In the genomic region with DNA sequence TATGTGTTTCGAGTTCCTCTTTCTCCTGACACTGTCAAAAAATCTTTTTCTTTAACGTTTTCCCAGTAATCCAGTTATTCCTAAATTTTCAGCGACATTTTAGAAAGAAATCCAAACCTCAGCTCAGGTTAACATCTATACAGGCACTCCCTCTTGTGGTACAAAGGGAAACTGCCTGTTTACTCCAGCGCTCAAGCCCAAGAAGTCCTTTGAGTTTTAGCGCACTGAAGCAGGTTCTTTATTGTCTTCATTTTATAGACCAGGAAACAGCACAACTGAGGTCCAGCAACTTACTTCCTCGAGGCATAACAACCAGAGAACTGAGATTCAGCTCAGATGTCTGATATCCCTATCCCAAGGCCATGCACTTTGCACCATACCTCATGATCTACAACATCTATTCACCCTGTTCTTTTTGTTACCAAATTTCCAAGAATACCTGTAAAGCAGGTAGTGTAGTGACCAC, we compare ENCODE assay signal across 8 cellular contexts.
DNase-seq lines count a peak whose midpoint lies in the region; ATAC-seq, FAIRE-seq and TF ChIP-seq lines count a peak whose summit lies in the region.

No MANE protein-coding gene starts in this region.

- POLR2A ChIA-PET in activated CD4-positive, alpha-beta T cell treated with anti-CD3 and anti-CD28 coated beads for 36 hours (lab: Charles Lee) = interaction anchor here (0.6 to 1.5 kb wide), 7 partner anchors 51 to 143 kb away, joined by 3 to 15 read pairs (median 3); no protein-coding TSS in a partner anchor

- peaks cover 80% of the 10 kb centered on the region for H3K79me2 ChIP-seq in OCI-LY1 (ENCODE audit: insufficient read depth, low read length)

- CTCF ChIA-PET in activated CD4-positive, alpha-beta T cell treated with anti-CD3 and anti-CD28 coated beads for 36 hours (lab: Charles Lee) = interaction anchor here (0.6 to 4.9 kb wide), 52 partner anchors 11 to 472 kb away, joined by 3 to 96 read pairs (median 6); no protein-coding TSS in a partner anchor

- DNase-seq in activated CD4-positive, alpha-beta T cell treated with anti-CD3 and anti-CD28 coated beads for 36 hours = peak; percentile 63
- no peak for DNase-seq in activated CD4-positive, alpha-beta T cell treated with anti-CD3 and anti-CD28 coated beads, Interleukin-2, amount 50 U/mL, for 1 hour
- DNase-seq in HTR-8/SVneo (ENCODE audit: insufficient read length, low spot score) (peak; percentile 64), globus pallidus (ENCODE audit: low spot score) (peak; percentile 75), omental fat pad (ENCODE audit: low spot score) (no peak)
- DNase-seq in activated naive CD4-positive, alpha-beta T cell treated with anti-CD3 and anti-CD28 coated beads, Interleukin-2, amount 50 U/mL, for 72 hours (ENCODE audit: low spot score in 2 of 2) = peak in 1 of 2 donors; percentile 59

- no peaks in the 10 kb centered on the region for H3K27me3 ChIP-seq in OCI-LY1 (ENCODE audit: insufficient read depth, low read length)

- FAIRE-seq in HTR-8/SVneo (lab: Jason Lieb, UNC) = no peak

- peaks cover 2% of the 10 kb centered on the region for H3K9me3 ChIP-seq in OCI-LY1 (ENCODE audit: low read length)

- H3K27ac ChIP-seq in OCI-LY1 (ENCODE audit: low read depth, low read length, poor library complexity, severe bottlenecking) = no peak overlapping the region

- H3K4me1 Mint-ChIP-seq in activated CD4-positive, alpha-beta T cell treated with anti-CD3 and anti-CD28 coated beads for 36 hours = peaks cover 59% of the 10 kb centered on the region

- H3K9me2 ChIP-seq in OCI-LY1 (ENCODE audit: low read depth, low read length) = no peaks in the 10 kb centered on the region

- no peak overlapping the region for H3K4me3 ChIP-seq in OCI-LY1 (ENCODE audit: low read depth, low read length, poor library complexity, severe bottlenecking)

- 0 out of 2 replicates have a peak, but pooled peaks cover 2% of the 10 kb centered on the region for H3F3A ChIP-seq in OCI-LY1 (ENCODE audit: insufficient read depth, low read length)

- peaks cover 3% of the 10 kb centered on the region for H3K9me3 Mint-ChIP-seq in activated CD4-positive, alpha-beta T cell treated with anti-CD3 and anti-CD28 coated beads for 36 hours (ENCODE audit: low read depth)
- H3K9me3 Mint-ChIP-seq in activated naive CD4-positive, alpha-beta T cell treated with anti-CD3 and anti-CD28 coated beads, Interleukin-2, amount 50 U/mL, for 72 hours = peaks cover 0 to 3% of the 10 kb centered on the region in 2 donors

- H3K27ac Mint-ChIP-seq in activated CD4-positive, alpha-beta T cell treated with anti-CD3 and anti-CD28 coated beads for 36 hours = peak overlapping the region; percentile 82
- peak overlapping the region; percentile 80 to 93 for H3K27ac Mint-ChIP-seq in activated naive CD4-positive, alpha-beta T cell treated with anti-CD3 and anti-CD28 coated beads, Interleukin-2, amount 50 U/mL, for 72 hours

- TF ChIP-seq CTCF in OCI-LY1 (IDR thresholded peaks at IDR 0.05; ENCODE audit: low read length) (peak; percentile 100), omental fat pad (IDR thresholded peaks at IDR 0.05) (peak in 2 of 3 donors; percentile 16 to 59)

- H3K9ac ChIP-seq in OCI-LY1 (ENCODE audit: low read length) = no peak overlapping the region

- H3K36me3 ChIP-seq in OCI-LY1 (ENCODE audit: insufficient read depth, low read length) = peaks cover 58% of the 10 kb centered on the region

- H2AFZ ChIP-seq in OCI-LY1 (ENCODE audit: low read length) = no peak overlapping the region

- no peaks in the 10 kb centered on the region for H3K27me3 Mint-ChIP-seq in activated CD4-positive, alpha-beta T cell treated with anti-CD3 and anti-CD28 coated beads for 36 hours

- peak overlapping the region; percentile 40 for H3K4me3 Mint-ChIP-seq in activated CD4-positive, alpha-beta T cell treated with anti-CD3 and anti-CD28 coated beads for 36 hours

- peak; percentile 68 for ATAC-seq in activated CD4-positive, alpha-beta T cell treated with anti-CD3 and anti-CD28 coated beads for 36 hours
- ATAC-seq in activated naive CD4-positive, alpha-beta T cell treated with anti-CD3 and anti-CD28 coated beads, Interleukin-2, amount 50 U/mL, for 72 hours = peak; percentile 71 to 79
- ATAC-seq in omental fat pad (ENCODE audit: low FRiP score) (peak; percentile 47), HG02938 (IDR thresholded peaks at IDR 0.05; ENCODE audit: unreplicated experiment) (no peak)

- intact Hi-C loops in activated CD4-positive, alpha-beta T cell treated with anti-CD3 and anti-CD28 coated beads for 36 hours (cut with DNase I, micrococcal nuclease) = loop anchor here (1.0 to 2.0 kb wide), 4 partner anchors 34 to 144 kb away; no protein-coding TSS in a partner anchor

- H3K36me3 Mint-ChIP-seq in activated CD4-positive, alpha-beta T cell treated with anti-CD3 and anti-CD28 coated beads for 36 hours (ENCODE audit: low read depth) = peaks cover 22% of the 10 kb centered on the region
- peaks cover 0 to 24% of the 10 kb centered on the region in 2 donors for H3K36me3 Mint-ChIP-seq in activated naive CD4-positive, alpha-beta T cell treated with anti-CD3 and anti-CD28 coated beads, Interleukin-2, amount 50 U/mL, for 72 hours

- 0 out of 2 replicates have a peak, but pooled peaks cover 4% of the 10 kb centered on the region for H4K20me1 ChIP-seq in OCI-LY1 (ENCODE audit: insufficient read depth, low read length)

- peaks cover 38% of the 10 kb centered on the region for H3K4me1 ChIP-seq in OCI-LY1 (ENCODE audit: insufficient read depth, low read length, severe bottlenecking)

- H3K4me2 ChIP-seq in OCI-LY1 (ENCODE audit: low read length) = no peak overlapping the region

Comparison
In these comparisons a context has a peak if more than half of its experiments do, and no peak if none do; other contexts are left out.
1. DNase-seq: peak in activated CD4-positive, alpha-beta T cell treated with anti-CD3 and anti-CD28 coated beads for 36 hours (single experiment), HTR-8/SVneo (single experiment) and globus pallidus (single experiment); none in activated CD4-positive, alpha-beta T cell treated with anti-CD3 and anti-CD28 coated beads, Interleukin-2, amount 50 U/mL, for 1 hour (single experiment) and omental fat pad (single experiment).